ENCODE assay signal across 8 cellular contexts in the genomic region with DNA sequence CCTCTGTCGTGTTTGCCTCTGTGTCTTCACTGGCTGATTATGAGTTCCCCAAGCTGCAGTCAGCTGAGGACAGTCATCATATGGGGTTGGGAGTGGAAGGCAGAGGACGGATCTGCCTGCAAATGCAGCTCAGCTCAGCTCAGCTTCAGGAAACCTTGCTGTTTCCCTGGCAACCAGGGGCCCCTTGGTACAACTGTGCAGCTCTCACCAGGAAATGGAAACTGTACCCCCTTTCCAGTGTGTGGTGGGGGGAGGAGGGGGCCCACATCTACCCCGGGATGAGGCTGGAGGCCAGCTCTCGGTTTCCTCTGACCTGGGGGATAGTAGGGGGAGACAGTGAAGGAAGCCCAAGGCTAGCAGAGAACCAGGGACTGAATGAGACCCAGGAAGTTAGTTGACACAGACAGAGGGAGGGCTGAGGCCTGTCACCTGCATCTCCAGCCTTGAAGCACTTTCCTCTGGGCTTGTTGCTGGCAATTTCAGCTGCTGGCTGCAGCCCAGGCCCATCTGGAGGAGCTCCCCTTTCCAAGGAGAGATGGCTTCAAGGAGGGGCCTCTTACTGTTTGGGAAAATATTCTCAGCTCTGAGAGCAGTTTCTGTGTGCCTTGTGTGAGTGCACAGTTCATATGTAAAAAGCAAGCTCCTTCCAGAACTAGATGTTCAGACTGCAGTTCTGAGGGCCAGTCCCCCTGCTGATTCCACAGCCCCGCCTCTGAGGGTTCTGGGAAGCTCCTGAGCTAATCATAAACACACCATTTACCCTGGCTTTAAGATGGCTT. TPM values are rescaled to one million over a fixed set of nuclear protein-coding genes. Genes with fewer than 3 reads are reported as not detected.
DNase-seq lines count a peak whose midpoint lies in the region; ATAC-seq and TF ChIP-seq lines count a peak whose summit lies in the region.

No MANE protein-coding gene starts in this region.

- peak overlapping the region; percentile 6 to 7 for H3K27ac ChIP-seq in liver (ENCODE audit: low read depth in 1 of 2, low read length in 2 of 2)

- peaks cover 14 to 54% (median 43%) of the 10 kb centered on the region in 4 donors for H3K4me1 ChIP-seq in liver (ENCODE audit: control insufficient read depth in 4 of 4, insufficient read depth in 4 of 4, low read length in 3 of 4)

- WGBS in liver = 59% methylated on average over 5 of the region's 5 CpGs

- no peak for TF ChIP-seq RAD21 in liver (IDR thresholded peaks at IDR 0.05)

- peak; percentile 58 for ATAC-seq in HG03095 (IDR thresholded peaks at IDR 0.05; ENCODE audit: unreplicated experiment)

- H3K4me3 ChIP-seq in liver (ENCODE audit: low read depth in 1 of 3, low read length in 3 of 3) = no peak overlapping the region

- H3K9ac ChIP-seq in liver (ENCODE audit: low read depth in 1 of 2, low read length in 2 of 2) = no peak overlapping the region

- peak; percentile 48 for DNase-seq in activated CD4-positive, CD25-positive, alpha-beta regulatory T cell treated with anti-CD3 and anti-CD28 coated beads, Interleukin-2, amount 50 U/mL, for 16 hours (ENCODE audit: low read depth, low spot score)
- DNase-seq in activated CD4-positive, CD25-positive, alpha-beta regulatory T cell treated with anti-CD3 and anti-CD28 coated beads, Interleukin-2, amount 50 U/mL, for 72 hours = no peak
- peak; percentile 89 for DNase-seq in SKM-1 treated with dmso at 0.1 percent for 144 hours (lab: John Stamatoyannopoulos, UW; ENCODE audit: unreplicated experiment)
- peak; percentile 41 for DNase-seq in astrocyte of the hippocampus (ENCODE audit: low read depth, low spot score)
- DNase-seq in stimulated activated CD8-positive, alpha-beta memory T cell treated with anti-CD3 and anti-CD28 coated beads, Interleukin-2, amount 100 ng/mL, for 48 hours (ENCODE audit: low read depth in 2 of 2) = peak; percentile 49 to 50
- no peak for DNase-seq in SW480 (ENCODE audit: low spot score)

- no peaks in the 10 kb centered on the region for H3K9me3 ChIP-seq in liver (ENCODE audit: control insufficient read depth in 4 of 4, low read length in 3 of 4)

- TF ChIP-seq CTCF in liver (IDR thresholded peaks at IDR 0.05; ENCODE audit: low read depth, low read length, missing input control) = no peak

- peaks cover 0 to 7% (median 3%) of the 10 kb centered on the region in 4 donors for H3K36me3 ChIP-seq in liver (ENCODE audit: control insufficient read depth in 4 of 4, insufficient read depth in 3 of 4, low read depth in 1 of 4, low read length in 3 of 4)

- no peaks in the 10 kb centered on the region for H3K27me3 ChIP-seq in liver (ENCODE audit: control insufficient read depth in 4 of 4, insufficient read depth in 4 of 4, low read length in 3 of 4)

TF ChIP-seq in liver, 16 proteins besides CTCF, POLR2A, EP300 and RAD21:
- TF ChIP-seq GABPA (IDR thresholded peaks at IDR 0.05 in 1 of 2, conservative IDR thresholded peaks at IDR 0.05 in 1 of 2) (no peak), RXRA (IDR thresholded peaks at IDR 0.05) (no peak), FOXA1 (IDR thresholded peaks at IDR 0.05) (no peak), HNF4G (IDR thresholded peaks at IDR 0.05) (no peak), SP1 (IDR thresholded peaks at IDR 0.05) (no peak), HNF4A (conservative IDR thresholded peaks at IDR 0.05) (no peak), EGR1 (IDR thresholded peaks at IDR 0.05; ENCODE audit: low read depth in 2 of 2) (no peak), YY1 (IDR thresholded peaks at IDR 0.05) (no peak), JUND (IDR thresholded peaks at IDR 0.05) (no peak), NR2F2 (IDR thresholded peaks at IDR 0.05) (no peak), TAF1 (conservative IDR thresholded peaks at IDR 0.05) (no peak), FOXA2 (IDR thresholded peaks at IDR 0.05) (no peak)
- TF ChIP-seq, protein P1, sequence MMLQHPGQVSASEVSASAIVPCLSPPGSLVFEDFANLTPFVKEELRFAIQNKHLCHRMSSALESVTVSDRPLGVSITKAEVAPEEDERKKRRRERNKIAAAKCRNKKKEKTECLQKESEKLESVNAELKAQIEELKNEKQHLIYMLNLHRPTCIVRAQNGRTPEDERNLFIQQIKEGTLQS (IDR thresholded peaks at IDR 0.05) = no peak
- TF ChIP-seq, protein P2, sequence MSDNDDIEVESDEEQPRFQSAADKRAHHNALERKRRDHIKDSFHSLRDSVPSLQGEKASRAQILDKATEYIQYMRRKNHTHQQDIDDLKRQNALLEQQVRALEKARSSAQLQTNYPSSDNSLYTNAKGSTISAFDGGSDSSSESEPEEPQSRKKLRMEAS (IDR thresholded peaks at IDR 0.05) = no peak
- TF ChIP-seq, protein P3, sequence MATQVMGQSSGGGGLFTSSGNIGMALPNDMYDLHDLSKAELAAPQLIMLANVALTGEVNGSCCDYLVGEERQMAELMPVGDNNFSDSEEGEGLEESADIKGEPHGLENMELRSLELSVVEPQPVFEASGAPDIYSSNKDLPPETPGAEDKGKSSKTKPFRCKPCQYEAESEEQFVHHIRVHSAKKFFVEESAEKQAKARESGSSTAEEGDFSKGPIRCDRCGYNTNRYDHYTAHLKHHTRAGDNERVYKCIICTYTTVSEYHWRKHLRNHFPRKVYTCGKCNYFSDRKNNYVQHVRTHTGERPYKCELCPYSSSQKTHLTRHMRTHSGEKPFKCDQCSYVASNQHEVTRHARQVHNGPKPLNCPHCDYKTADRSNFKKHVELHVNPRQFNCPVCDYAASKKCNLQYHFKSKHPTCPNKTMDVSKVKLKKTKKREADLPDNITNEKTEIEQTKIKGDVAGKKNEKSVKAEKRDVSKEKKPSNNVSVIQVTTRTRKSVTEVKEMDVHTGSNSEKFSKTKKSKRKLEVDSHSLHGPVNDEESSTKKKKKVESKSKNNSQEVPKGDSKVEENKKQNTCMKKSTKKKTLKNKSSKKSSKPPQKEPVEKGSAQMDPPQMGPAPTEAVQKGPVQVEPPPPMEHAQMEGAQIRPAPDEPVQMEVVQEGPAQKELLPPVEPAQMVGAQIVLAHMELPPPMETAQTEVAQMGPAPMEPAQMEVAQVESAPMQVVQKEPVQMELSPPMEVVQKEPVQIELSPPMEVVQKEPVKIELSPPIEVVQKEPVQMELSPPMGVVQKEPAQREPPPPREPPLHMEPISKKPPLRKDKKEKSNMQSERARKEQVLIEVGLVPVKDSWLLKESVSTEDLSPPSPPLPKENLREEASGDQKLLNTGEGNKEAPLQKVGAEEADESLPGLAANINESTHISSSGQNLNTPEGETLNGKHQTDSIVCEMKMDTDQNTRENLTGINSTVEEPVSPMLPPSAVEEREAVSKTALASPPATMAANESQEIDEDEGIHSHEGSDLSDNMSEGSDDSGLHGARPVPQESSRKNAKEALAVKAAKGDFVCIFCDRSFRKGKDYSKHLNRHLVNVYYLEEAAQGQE (IDR thresholded peaks at IDR 0.05) = no peak
- TF ChIP-seq, protein P4, sequence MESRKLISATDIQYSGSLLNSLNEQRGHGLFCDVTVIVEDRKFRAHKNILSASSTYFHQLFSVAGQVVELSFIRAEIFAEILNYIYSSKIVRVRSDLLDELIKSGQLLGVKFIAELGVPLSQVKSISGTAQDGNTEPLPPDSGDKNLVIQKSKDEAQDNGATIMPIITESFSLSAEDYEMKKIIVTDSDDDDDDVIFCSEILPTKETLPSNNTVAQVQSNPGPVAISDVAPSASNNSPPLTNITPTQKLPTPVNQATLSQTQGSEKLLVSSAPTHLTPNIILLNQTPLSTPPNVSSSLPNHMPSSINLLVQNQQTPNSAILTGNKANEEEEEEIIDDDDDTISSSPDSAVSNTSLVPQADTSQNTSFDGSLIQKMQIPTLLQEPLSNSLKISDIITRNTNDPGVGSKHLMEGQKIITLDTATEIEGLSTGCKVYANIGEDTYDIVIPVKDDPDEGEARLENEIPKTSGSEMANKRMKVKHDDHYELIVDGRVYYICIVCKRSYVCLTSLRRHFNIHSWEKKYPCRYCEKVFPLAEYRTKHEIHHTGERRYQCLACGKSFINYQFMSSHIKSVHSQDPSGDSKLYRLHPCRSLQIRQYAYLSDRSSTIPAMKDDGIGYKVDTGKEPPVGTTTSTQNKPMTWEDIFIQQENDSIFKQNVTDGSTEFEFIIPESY (IDR thresholded peaks at IDR 0.05) = no peak

RNA-seq across cellular contexts. Expression of a gene that starts 6.9 kb away (rescaled TPM):
- total RNA-seq in liver = 100 to 1,000 TPM; 137 to 215 TPM
- 100 to 1,000 TPM in 1 of 2 donors, 10 to 100 TPM in 1; 52.7 to 116 TPM for polyA plus RNA-seq in liver

Comparison
In these comparisons a context has a peak if more than half of its experiments do, and no peak if none do; other contexts are left out.
1. DNase-seq: peak in activated CD4-positive, CD25-positive, alpha-beta regulatory T cell treated with anti-CD3 and anti-CD28 coated beads, Interleukin-2, amount 50 U/mL, for 16 hours (single experiment), SKM-1 treated with dmso at 0.1 percent for 144 hours (single experiment), astrocyte of the hippocampus (single experiment) and stimulated activated CD8-positive, alpha-beta memory T cell treated with anti-CD3 and anti-CD28 coated beads, Interleukin-2, amount 100 ng/mL, for 48 hours (2 of 2); none in activated CD4-positive, CD25-positive, alpha-beta regulatory T cell treated with anti-CD3 and anti-CD28 coated beads, Interleukin-2, amount 50 U/mL, for 72 hours (single experiment) and SW480 (single experiment).